8 cellular contexts compared by ENCODE assay signal in genomic region chrX:15854712-15855561, GRCh38. TPM values are rescaled to one million over a fixed set of nuclear protein-coding genes. Genes with fewer than 3 reads are reported as not detected.
DNase-seq lines count a peak whose midpoint lies in the region; ATAC-seq, FAIRE-seq and TF ChIP-seq lines count a peak whose summit lies in the region.

Gene AP1S2 (minus strand): TSS chrX:15854813. CDS start chrX:15852524, 2,289 bp downstream.

- TF ChIP-seq CTCF in RWPE1 (conservative IDR thresholded peaks at IDR 0.05; ENCODE audit: low read depth) (no peak), fibroblast of lung (conservative IDR thresholded peaks at IDR 0.05 in 1 of 2, IDR thresholded peaks at IDR 0.05 in 1 of 2; ENCODE audit: low read depth in 1 of 2, low read length in 2 of 2) (no peak)

- peak within 1 kb of the TSS; percentile 97 for H2AFZ ChIP-seq in fibroblast of lung (ENCODE audit: low read length)

- peak within 1 kb of the TSS; percentile 70 to 83 (median 80) for H3K4me3 ChIP-seq in fibroblast of lung (replicated peaks in 1 of 4; ENCODE audit: control extremely low read depth in 1 of 4, insufficient read depth in 1 of 4, low read depth in 3 of 4, low read length in 4 of 4)

- H3K27ac ChIP-seq in RWPE1 = peak within 1 kb of the TSS; percentile 87
- peak within 1 kb of the TSS; percentile 47 for H3K27ac ChIP-seq in fibroblast of lung (ENCODE audit: insufficient read depth, low read length)

- peak; percentile 98 for ATAC-seq in activated T-helper 17 cell treated with anti-CD3 and anti-CD28 coated beads, Interleukin-2, amount 50 U/mL, for 72 hours (replicated peaks)
- peak; percentile 93 for ATAC-seq in naive thymus-derived CD8-positive, alpha-beta T cell
- peak; percentile 90 to 93 for ATAC-seq in stimulated activated naive B cell treated with anti-CD40 and anti-IgM and Interleukin-4, amounts not matched to agents 10 μg/mL and 1 μg/mL and 100 μg/mL, for 72 hours (replicated peaks)

- peaks cover 29% of the 10 kb centered on the region for H3K36me3 Mint-ChIP-seq in activated T-helper 17 cell treated with anti-CD3 and anti-CD28 coated beads, Interleukin-2, amount 50 U/mL, for 72 hours (ENCODE audit: low read depth)
- peaks cover 0 to 13% (median 0%) of the 10 kb centered on the region in 3 donors for H3K36me3 Mint-ChIP-seq in naive thymus-derived CD8-positive, alpha-beta T cell
- H3K36me3 Mint-ChIP-seq in stimulated activated naive B cell treated with anti-CD40 and anti-IgM and Interleukin-4, amounts not matched to agents 10 μg/mL and 1 μg/mL and 100 μg/mL, for 72 hours = peaks cover 6 to 13% of the 10 kb centered on the region in 2 donors

- peak; percentile 50 for TF ChIP-seq POLR2A in H54 (IDR thresholded peaks at IDR 0.05; ENCODE audit: low read depth, low read length)

- H4K20me1 ChIP-seq in fibroblast of lung (ENCODE audit: control insufficient read depth, extremely low read depth, insufficient read depth, low read length) = no peaks in the 10 kb centered on the region

- peak within 1 kb of the TSS; percentile 98 for H3K4me2 ChIP-seq in fibroblast of lung (ENCODE audit: extremely low read depth, insufficient read depth, low read length)

- CTCF ChIA-PET in RWPE1 (lab: Yijun Ruan, JAX) = no interaction called here

- H3K4me3 Mint-ChIP-seq in activated T-helper 17 cell treated with anti-CD3 and anti-CD28 coated beads, Interleukin-2, amount 50 U/mL, for 72 hours = peak within 1 kb of the TSS; percentile 91
- peak within 1 kb of the TSS; percentile 90 to 99 (median 94) for H3K4me3 Mint-ChIP-seq in naive thymus-derived CD8-positive, alpha-beta T cell
- peak within 1 kb of the TSS; percentile 94 to 97 for H3K4me3 Mint-ChIP-seq in stimulated activated naive B cell treated with anti-CD40 and anti-IgM and Interleukin-4, amounts not matched to agents 10 μg/mL and 1 μg/mL and 100 μg/mL, for 72 hours

- FAIRE-seq in H54 (lab: Jason Lieb, UNC) = no peak

- no peaks in the 10 kb centered on the region for H3K27me3 ChIP-seq in fibroblast of lung (ENCODE audit: control insufficient read depth, insufficient read depth, low read length)

- no peaks in the 10 kb centered on the region for H3K27me3 Mint-ChIP-seq in activated T-helper 17 cell treated with anti-CD3 and anti-CD28 coated beads, Interleukin-2, amount 50 U/mL, for 72 hours
- no peaks in the 10 kb centered on the region for H3K27me3 Mint-ChIP-seq in naive thymus-derived CD8-positive, alpha-beta T cell
- no peaks in the 10 kb centered on the region for H3K27me3 Mint-ChIP-seq in stimulated activated naive B cell treated with anti-CD40 and anti-IgM and Interleukin-4, amounts not matched to agents 10 μg/mL and 1 μg/mL and 100 μg/mL, for 72 hours

- H3K4me1 Mint-ChIP-seq in activated T-helper 17 cell treated with anti-CD3 and anti-CD28 coated beads, Interleukin-2, amount 50 U/mL, for 72 hours = peaks cover 1% of the 10 kb centered on the region
- H3K4me1 Mint-ChIP-seq in naive thymus-derived CD8-positive, alpha-beta T cell = peaks cover under 1 to 28% (median 13%) of the 10 kb centered on the region in 4 donors
- H3K4me1 Mint-ChIP-seq in stimulated activated naive B cell treated with anti-CD40 and anti-IgM and Interleukin-4, amounts not matched to agents 10 μg/mL and 1 μg/mL and 100 μg/mL, for 72 hours = peaks cover 7 to 18% of the 10 kb centered on the region in 2 donors

- no peaks in the 10 kb centered on the region for H3K4me1 ChIP-seq in fibroblast of lung (ENCODE audit: control insufficient read depth, extremely low read depth, insufficient read depth, low read length)

- no peaks in the 10 kb centered on the region for H3K9me3 Mint-ChIP-seq in activated T-helper 17 cell treated with anti-CD3 and anti-CD28 coated beads, Interleukin-2, amount 50 U/mL, for 72 hours
- H3K9me3 Mint-ChIP-seq in naive thymus-derived CD8-positive, alpha-beta T cell = peaks cover 0 to 2% (median 0%) of the 10 kb centered on the region in 9 donors
- no peaks in the 10 kb centered on the region for H3K9me3 Mint-ChIP-seq in stimulated activated naive B cell treated with anti-CD40 and anti-IgM and Interleukin-4, amounts not matched to agents 10 μg/mL and 1 μg/mL and 100 μg/mL, for 72 hours

- peak within 1 kb of the TSS; percentile 93 for H3K27ac Mint-ChIP-seq in activated T-helper 17 cell treated with anti-CD3 and anti-CD28 coated beads, Interleukin-2, amount 50 U/mL, for 72 hours
- H3K27ac Mint-ChIP-seq in naive thymus-derived CD8-positive, alpha-beta T cell = peak within 1 kb of the TSS; percentile 93 to 100 (median 98)
- peak within 1 kb of the TSS; percentile 99 for H3K27ac Mint-ChIP-seq in stimulated activated naive B cell treated with anti-CD40 and anti-IgM and Interleukin-4, amounts not matched to agents 10 μg/mL and 1 μg/mL and 100 μg/mL, for 72 hours

- H3K79me2 ChIP-seq in fibroblast of lung (ENCODE audit: control insufficient read depth, insufficient read depth, low read length) = peaks cover 9% of the 10 kb centered on the region

- peak; percentile 89 for DNase-seq in EL
- DNase-seq in H54 (ENCODE audit: insufficient read length, low spot score) = peak; percentile 27
- peak; percentile 90 for DNase-seq in LoVo (ENCODE audit: low spot score)
- DNase-seq in RWPE1 (ENCODE audit: low spot score) = peak; percentile 80
- DNase-seq in fibroblast of lung (ENCODE audit: low read depth in 2 of 2) = peak; percentile 87 to 92
- peak; percentile 88 to 99 (median 93) for DNase-seq in naive thymus-derived CD8-positive, alpha-beta T cell
- peak; percentile 99 for DNase-seq in stimulated activated naive B cell treated with anti-CD40 and anti-IgM and Interleukin-4, amounts not matched to agents 10 μg/mL and 1 μg/mL and 100 μg/mL, for 72 hours

- H3K36me3 ChIP-seq in fibroblast of lung (ENCODE audit: control insufficient read depth, insufficient read depth, low read length) = no peaks in the 10 kb centered on the region

- H3K9ac ChIP-seq in fibroblast of lung (ENCODE audit: insufficient read depth, low read length) = peak within 1 kb of the TSS; percentile 70

- H3K9me3 ChIP-seq in fibroblast of lung (ENCODE audit: control insufficient read depth, insufficient read depth, low read depth, low read length) = no peaks in the 10 kb centered on the region

- POLR2A ChIA-PET in RWPE1 (lab: Yijun Ruan, JAX; ENCODE audit: low non-redundant PET) = no interaction called here
- POLR2A ChIA-PET in naive thymus-derived CD8-positive, alpha-beta T cell (lab: Charles Lee) = interaction anchor here (0.7 to 1.8 kb wide), 14 partner anchors 9 to 1016 kb away, joined by 3 to 20 read pairs (median 5); partner anchors contain the start of genes CA5B, CTPS2, FANCB and MOSPD2

RNA-seq across cellular contexts. Expression of gene AP1S2, which starts in this region (rescaled TPM):
- 10 to 100 TPM; 20.6 to 25.2 TPM for total RNA-seq in activated T-helper 17 cell treated with anti-CD3 and anti-CD28 coated beads, Interleukin-2, amount 50 U/mL, for 72 hours
- total RNA-seq in fibroblast of lung = 32.6 and 71.8 TPM in 2 replicates
- 63.0 and 85.4 TPM in 2 replicates for polyA plus RNA-seq in fibroblast of lung
- 42.7 and 50.5 TPM in 2 replicates for polyA plus RNA-seq in fibroblast of lung (2012)
- polyA minus RNA-seq in fibroblast of lung (ENCODE audit: low replicate concordance) = 4.9 and 7.6 TPM in 2 replicates
- 10 to 100 TPM; 17.5 to 20.9 TPM for total RNA-seq in naive thymus-derived CD8-positive, alpha-beta T cell
- 10 to 100 TPM; 31.2 to 47.8 (median 35.3) TPM for polyA plus RNA-seq in naive thymus-derived CD8-positive, alpha-beta T cell

Comparison
In these comparisons a context has a peak if more than half of its experiments do, and no peak if none do; other contexts are left out.
1. Peak in every context shown above with its lines: DNase-seq, ATAC-seq, H3K4me3 ChIP-seq and H3K27ac ChIP-seq.
2. DNase-seq: peak in every context shown above with its lines; median percentile 99 in stimulated activated naive B cell treated with anti-CD40 and anti-IgM and Interleukin-4, amounts not matched to agents 10 μg/mL and 1 μg/mL and 100 μg/mL, for 72 hours; 93 in naive thymus-derived CD8-positive, alpha-beta T cell; 90 in LoVo; 90 in fibroblast of lung; 89 in EL; 80 in RWPE1; 27 in H54.